In the genomic region with DNA sequence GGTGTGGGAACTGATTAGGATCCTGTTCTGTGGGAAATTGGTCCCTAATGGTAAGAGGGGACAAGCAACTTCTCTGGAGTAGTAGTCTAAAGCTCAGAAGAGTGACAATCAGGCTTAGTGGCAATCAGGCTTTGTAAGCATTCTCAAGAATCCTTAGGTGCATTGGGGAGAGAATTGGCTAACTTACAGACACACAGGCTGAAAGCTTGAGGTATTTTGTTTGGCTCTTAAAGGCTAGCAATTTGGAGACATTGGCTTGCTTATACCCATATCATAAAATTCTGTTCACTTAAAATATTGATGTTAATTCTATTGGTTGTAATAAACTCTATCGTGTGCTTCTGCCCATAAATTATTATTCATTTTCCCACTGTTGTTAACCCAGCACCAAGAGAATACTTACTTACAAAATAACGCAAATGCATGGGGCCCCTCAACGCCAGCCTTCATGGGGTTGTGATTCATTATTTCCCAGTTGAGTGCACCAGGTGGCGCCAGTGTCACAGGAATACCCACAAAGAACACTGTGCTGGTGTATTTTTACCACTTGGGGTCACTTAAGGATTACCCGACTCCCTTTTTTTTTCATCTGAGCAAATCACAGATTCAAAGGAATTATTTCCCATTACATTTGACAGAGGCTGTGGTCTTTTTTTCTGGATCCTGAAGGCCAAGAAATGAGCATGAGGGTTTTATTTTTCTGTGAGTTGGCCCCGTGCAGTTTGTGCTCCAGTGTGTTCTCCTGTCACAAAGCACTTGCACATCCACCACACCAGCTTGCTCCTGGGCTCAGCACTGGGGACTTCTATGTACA, we compare ENCODE assay signal across 8 cellular contexts. TPM values are rescaled to one million over a fixed set of nuclear protein-coding genes. Genes with fewer than 3 reads are reported as not detected.
DNase-seq lines count a peak whose midpoint lies in the region; ATAC-seq and TF ChIP-seq lines count a peak whose summit lies in the region.

No MANE protein-coding gene starts in this region.

- H3F3A ChIP-seq in PC-3 (ENCODE audit: low read length, unreplicated experiment): no peaks in the 10 kb centered on the region

- H3K9me3 Mint-ChIP-seq in activated T-helper 2 cell treated with anti-CD3 and anti-CD28 coated beads, Interferon-gamma antibody, Interleukin-2, Interleukin-4, amounts not matched to agents 10 μg/mL and 5 μg/mL and 100 μg/mL, durations not matched to agents 14 hours and 24 hours and 36 hours: peaks cover 10% of the 10 kb centered on the region

- H2AFZ ChIP-seq in PC-3 (ENCODE audit: low read length): no peak overlapping the region

- ATAC-seq in GM19467 (IDR thresholded peaks at IDR 0.05; ENCODE audit: unreplicated experiment) (peak; percentile 83), HG03521 (IDR thresholded peaks at IDR 0.05; ENCODE audit: unreplicated experiment) (peak; percentile 89), PC-3 (peak; percentile 57)

- no peaks in the 10 kb centered on the region for H3K27me3 ChIP-seq in PC-3 (ENCODE audit: low read length)
- H3K27me3 ChIP-seq in uterus: no peaks in the 10 kb centered on the region

- no peak overlapping the region for H3K9ac ChIP-seq in PC-3 (ENCODE audit: low read length)

- no peak for TF ChIP-seq POLR2A in uterus (IDR thresholded peaks at IDR 0.05)

- H3K4me3 Mint-ChIP-seq in activated T-helper 2 cell treated with anti-CD3 and anti-CD28 coated beads, Interferon-gamma antibody, Interleukin-2, Interleukin-4, amounts not matched to agents 10 μg/mL and 5 μg/mL and 100 μg/mL, durations not matched to agents 14 hours and 24 hours and 36 hours (ENCODE audit: low read depth): no peak overlapping the region

- H3K9me2 ChIP-seq in PC-3 (replicated peaks; ENCODE audit: low read length): no peaks in the 10 kb centered on the region

- no peaks in the 10 kb centered on the region for H3K27me3 Mint-ChIP-seq in activated T-helper 2 cell treated with anti-CD3 and anti-CD28 coated beads, Interferon-gamma antibody, Interleukin-2, Interleukin-4, amounts not matched to agents 10 μg/mL and 5 μg/mL and 100 μg/mL, durations not matched to agents 14 hours and 24 hours and 36 hours (ENCODE audit: low read depth)

- no peaks in the 10 kb centered on the region for H3K4me1 Mint-ChIP-seq in activated T-helper 2 cell treated with anti-CD3 and anti-CD28 coated beads, Interferon-gamma antibody, Interleukin-2, Interleukin-4, amounts not matched to agents 10 μg/mL and 5 μg/mL and 100 μg/mL, durations not matched to agents 14 hours and 24 hours and 36 hours (ENCODE audit: low read depth)

- H3K27ac ChIP-seq in PC-3 (ENCODE audit: low read length) (no peak overlapping the region), uterus (no peak overlapping the region)

- H3K36me3 ChIP-seq in PC-3 (ENCODE audit: low read depth, low read length): peaks cover 38% of the 10 kb centered on the region
- H3K36me3 ChIP-seq in uterus: no peaks in the 10 kb centered on the region

- H3K27ac Mint-ChIP-seq in activated T-helper 2 cell treated with anti-CD3 and anti-CD28 coated beads, Interferon-gamma antibody, Interleukin-2, Interleukin-4, amounts not matched to agents 10 μg/mL and 5 μg/mL and 100 μg/mL, durations not matched to agents 14 hours and 24 hours and 36 hours: no peak overlapping the region

- H3K4me1 ChIP-seq in PC-3 (ENCODE audit: insufficient read depth, low read length) (peaks cover 11% of the 10 kb centered on the region), uterus (peaks cover 0 to 11% of the 10 kb centered on the region in 2 donors)

- no peaks in the 10 kb centered on the region for H3K79me2 ChIP-seq in PC-3 (ENCODE audit: low read length)

- peak; percentile 86 for DNase-seq in DMS79 treated with DMSO at 0.1 percent for 48 hours (lab: John Stamatoyannopoulos, UW)
- peak; percentile 58 for DNase-seq in PC-3
- DNase-seq in activated T-helper 2 cell treated with anti-CD3 and anti-CD28 coated beads, Interferon-gamma antibody, Interleukin-2, Interleukin-4, amounts not matched to agents 10 μg/mL and 5 μg/mL and 100 μg/mL, durations not matched to agents 14 hours and 24 hours and 36 hours (ENCODE audit: low spot score): peak; percentile 19
- DNase-seq in germinal center (ENCODE audit: low spot score): peak; percentile 68
- DNase-seq in pons (ENCODE audit: low spot score): peak; percentile 88
- DNase-seq in uterus: peak; percentile 66 to 68

- H3K4me3 ChIP-seq in PC-3 (ENCODE audit: low read length): no peak overlapping the region
- no peak overlapping the region for H3K4me3 ChIP-seq in uterus

- no peaks in the 10 kb centered on the region for H4K20me1 ChIP-seq in PC-3 (ENCODE audit: low read length)

- POLR2A ChIA-PET in PC-3 (lab: Charles Lee; ENCODE audit: unreplicated experiment): no interaction called here

- peaks cover 71% of the 10 kb centered on the region for H3K36me3 Mint-ChIP-seq in activated T-helper 2 cell treated with anti-CD3 and anti-CD28 coated beads, Interferon-gamma antibody, Interleukin-2, Interleukin-4, amounts not matched to agents 10 μg/mL and 5 μg/mL and 100 μg/mL, durations not matched to agents 14 hours and 24 hours and 36 hours (ENCODE audit: low read depth)

- TF ChIP-seq CTCF in PC-3 (conservative IDR thresholded peaks at IDR 0.05; ENCODE audit: low read depth, low read length): peak; percentile 95
- TF ChIP-seq CTCF in uterus (IDR thresholded peaks at IDR 0.05): peak; percentile 82 to 92 (median 90)

- CTCF ChIA-PET in PC-3 (lab: Charles Lee): interaction anchor here (0.5 kb wide), 1 partner anchor 26 kb away, joined by 5 read pairs; no protein-coding TSS in a partner anchor

- intact Hi-C loops in PC-3 (cut with micrococcal nuclease): loop anchor here (2.0 kb wide), 2 partner anchors 302 to 1120 kb away; no protein-coding TSS in a partner anchor
- intact Hi-C loops in activated T-helper 2 cell treated with anti-CD3 and anti-CD28 coated beads, Interferon-gamma antibody, Interleukin-2, Interleukin-4, amounts not matched to agents 10 μg/mL and 5 μg/mL and 100 μg/mL, durations not matched to agents 14 hours and 24 hours and 36 hours (cut with micrococcal nuclease): loop anchor here (10.0 kb wide), 1 partner anchor 868 kb away; no protein-coding TSS in a partner anchor
- intact Hi-C loops in uterus (cut with DNase I; ENCODE audit: low total_unique reads): no loop called here

- H3K9me3 ChIP-seq in PC-3 (ENCODE audit: low read length): no peaks in the 10 kb centered on the region
- H3K9me3 ChIP-seq in uterus: no peaks in the 10 kb centered on the region

- H3K4me2 ChIP-seq in PC-3 (ENCODE audit: low read length): no peak overlapping the region

- BruUV-seq in PC-3 (replicated peaks; lab: Mats Ljungman, UMichigan): no TSS peak

RNA-seq across cellular contexts. Expression of gene DDX1, which starts 45.5 kb away (rescaled TPM):
- total RNA-seq in PC-3 (2014; rRNA removed) (57.4 and 62.6 TPM in 2 replicates), uterus (10 to 100 TPM; 23.8 to 93.1 (median 56.6) TPM)
- 100.0 and 111 TPM in 2 replicates for total RNA-seq in activated T-helper 2 cell treated with anti-CD3 and anti-CD28 coated beads, Interferon-gamma antibody, Interleukin-2, Interleukin-4, amounts not matched to agents 10 μg/mL and 5 μg/mL and 100 μg/mL, durations not matched to agents 14 hours and 24 hours and 36 hours

Comparison
In these comparisons a context has a peak if more than half of its experiments do, and no peak if none do; other contexts are left out.
1. DNase-seq: peak in every context shown above with its lines; median percentile 88 in pons; 86 in DMS79 treated with DMSO at 0.1 percent for 48 hours; 68 in germinal center; 67 in uterus; 58 in PC-3; 19 in activated T-helper 2 cell treated with anti-CD3 and anti-CD28 coated beads, Interferon-gamma antibody, Interleukin-2, Interleukin-4, amounts not matched to agents 10 μg/mL and 5 μg/mL and 100 μg/mL, durations not matched to agents 14 hours and 24 hours and 36 hours.